Comparison of ENCODE assay signal across 8 cellular contexts in genomic region chr11:94973099-94973968, GRCh38. TPM values are rescaled to one million over a fixed set of nuclear protein-coding genes. Genes with fewer than 3 reads are reported as not detected.
DNase-seq lines count a peak whose midpoint lies in the region; ATAC-seq and TF ChIP-seq lines count a peak whose summit lies in the region.

Gene CWC15, minus strand, starts transcription at chr11:94973556. Its CDS starts 1,371 bp downstream, at chr11:94972185.
Gene KDM4D, plus strand, starts transcription at chr11:94973709. Its CDS starts 23,664 bp downstream, at chr11:94997373.

- intact Hi-C loops in CD4-positive, alpha-beta T cell (cut with DNase I, micrococcal nuclease): loop anchor here (2.0 to 10.0 kb wide), 9 partner anchors 49 to 1231 kb away; partner anchors contain the start of genes ANKRD49 (in 1 of the 2), C11orf54 (in 1 of the 2), FUT4 (in 1 of the 2) and MED17 (in 1 of the 2)
- intact Hi-C loops in activated CD4-positive, alpha-beta memory T cell treated with anti-CD3 and anti-CD28 coated beads for 36 hours (cut with micrococcal nuclease): loop anchor here (1.0 to 5.0 kb wide), 8 partner anchors 49 to 817 kb away; partner anchors contain the start of genes CEP57 and SESN3
- intact Hi-C loops in right lobe of liver (cut with DNase I): no loop called here

- H3K9me3 Mint-ChIP-seq in CD4-positive, alpha-beta T cell: peaks cover 2% of the 10 kb centered on the region
- H3K9me3 Mint-ChIP-seq in activated CD4-positive, alpha-beta memory T cell treated with anti-CD3 and anti-CD28 coated beads for 36 hours: no peaks in the 10 kb centered on the region

- H3K4me1 Mint-ChIP-seq in CD4-positive, alpha-beta T cell (ENCODE audit: low read depth): peaks cover 42% of the 10 kb centered on the region
- peaks cover 34% of the 10 kb centered on the region for H3K4me1 Mint-ChIP-seq in activated CD4-positive, alpha-beta memory T cell treated with anti-CD3 and anti-CD28 coated beads for 36 hours (ENCODE audit: low read depth)

- CTCF ChIA-PET in CD4-positive, alpha-beta T cell (lab: Charles Lee): interaction anchor here (0.8 to 1.2 kb wide), 3 partner anchors 9 to 817 kb away, joined by 3 to 4 read pairs (median 3); partner anchors contain the start of genes CEP57 and SRSF8
- CTCF ChIA-PET in activated CD4-positive, alpha-beta memory T cell treated with anti-CD3 and anti-CD28 coated beads for 36 hours (lab: Charles Lee): interaction anchor here (0.6 to 2.2 kb wide), 6 partner anchors 12 to 178 kb away, joined by 3 to 11 read pairs (median 4); no protein-coding TSS in a partner anchor

- under 1% methylated on average over 54 of the region's 66 CpGs for WGBS in right lobe of liver (ENCODE audit: insufficient coverage, low coverage, low lambda C conversion rate, missing lambda C conversion rate)

- H3K4me3 Mint-ChIP-seq in CD4-positive, alpha-beta T cell: peak within 1 kb of the TSS; percentile 99
- peak within 1 kb of the TSS; percentile 99 for H3K4me3 Mint-ChIP-seq in activated CD4-positive, alpha-beta memory T cell treated with anti-CD3 and anti-CD28 coated beads for 36 hours

- H3K4me1 ChIP-seq in duodenal mucosa (ENCODE audit: control insufficient read depth in 1 of 2, insufficient read depth in 2 of 2, low read length in 2 of 2): peaks cover 7 to 10% of the 10 kb centered on the region in 2 donors
- H3K4me1 ChIP-seq in right lobe of liver: peaks cover 0 to 10% (median 6%) of the 10 kb centered on the region in 4 donors

- H3K36me3 Mint-ChIP-seq in CD4-positive, alpha-beta T cell (ENCODE audit: low read depth): peaks cover 54% of the 10 kb centered on the region
- H3K36me3 Mint-ChIP-seq in activated CD4-positive, alpha-beta memory T cell treated with anti-CD3 and anti-CD28 coated beads for 36 hours: peaks cover 31% of the 10 kb centered on the region

- H3K27ac Mint-ChIP-seq in CD4-positive, alpha-beta T cell: peak within 1 kb of the TSS; percentile 92
- peak within 1 kb of the TSS; percentile 86 for H3K27ac Mint-ChIP-seq in activated CD4-positive, alpha-beta memory T cell treated with anti-CD3 and anti-CD28 coated beads for 36 hours

- H3K9ac ChIP-seq in duodenal mucosa (ENCODE audit: low read depth in 1 of 2, low read length in 2 of 2): peak within 1 kb of the TSS; percentile 95 to 97

- H3K4me3 ChIP-seq in duodenal mucosa (ENCODE audit: low read depth in 1 of 2, low read length in 2 of 2) (peak within 1 kb of the TSS; percentile 94 to 97), right lobe of liver (peak within 1 kb of the TSS; percentile 71 to 90 (median 76))

- POLR2A ChIA-PET in CD4-positive, alpha-beta T cell (lab: Charles Lee): interaction anchor here (0.5 to 5.2 kb wide), 22 partner anchors 9 to 1417 kb away, joined by 3 to 82 read pairs (median 4); partner anchors contain the start of genes C11orf54, CCDC82, CEP57 and ENDOD1
- POLR2A ChIA-PET in activated CD4-positive, alpha-beta memory T cell treated with anti-CD3 and anti-CD28 coated beads for 36 hours (lab: Charles Lee): interaction anchor here (0.6 to 2.2 kb wide), 5 partner anchors 15 to 178 kb away, joined by 3 to 17 read pairs (median 3); partner anchors contain the start of gene SRSF8

- H3K9me3 ChIP-seq in CD4-positive, alpha-beta T cell (ENCODE audit: control insufficient read depth, low read length): no peaks in the 10 kb centered on the region
- no peaks in the 10 kb centered on the region for H3K9me3 ChIP-seq in duodenal mucosa (ENCODE audit: control insufficient read depth in 1 of 2, low read length in 2 of 2)
- H3K9me3 ChIP-seq in right lobe of liver: no peaks in the 10 kb centered on the region

- H3K36me3 ChIP-seq in duodenal mucosa (ENCODE audit: control insufficient read depth in 1 of 2, insufficient read depth in 2 of 2, low read length in 2 of 2): peaks cover 20 to 32% of the 10 kb centered on the region in 2 donors
- H3K36me3 ChIP-seq in right lobe of liver: peaks cover 5 to 37% (median 22%) of the 10 kb centered on the region in 4 donors

- H3K27ac ChIP-seq in CD4-positive, alpha-beta T cell (ENCODE audit: low read depth, low read length): peak within 1 kb of the TSS; percentile 68
- H3K27ac ChIP-seq in duodenal mucosa (ENCODE audit: low read depth, low read length): peak within 1 kb of the TSS; percentile 50
- H3K27ac ChIP-seq in right lobe of liver: peak within 1 kb of the TSS; percentile 30 to 69 (median 60)

- TF ChIP-seq CTCF in CD4-positive, alpha-beta T cell (IDR thresholded peaks at IDR 0.05): no peak
- no peak for TF ChIP-seq CTCF in right lobe of liver (IDR thresholded peaks at IDR 0.05)

- peak; percentile 99 for ATAC-seq in CD4-positive, alpha-beta T cell (ENCODE audit: poor library complexity)
- ATAC-seq in GM19452 (IDR thresholded peaks at IDR 0.05; ENCODE audit: unreplicated experiment): peak; percentile 100
- peak; percentile 98 for ATAC-seq in HG03575 (IDR thresholded peaks at IDR 0.05; ENCODE audit: extremely low read depth, insufficient number of reproducible peaks, low FRiP score, unreplicated experiment)
- ATAC-seq in right lobe of liver: peak; percentile 100

- H3K27me3 Mint-ChIP-seq in CD4-positive, alpha-beta T cell: no peaks in the 10 kb centered on the region
- H3K27me3 Mint-ChIP-seq in activated CD4-positive, alpha-beta memory T cell treated with anti-CD3 and anti-CD28 coated beads for 36 hours: no peaks in the 10 kb centered on the region

- peak; percentile 20 for TF ChIP-seq POLR2A in right lobe of liver (IDR thresholded peaks at IDR 0.05)

- no peaks in the 10 kb centered on the region for H3K27me3 ChIP-seq in CD4-positive, alpha-beta T cell (ENCODE audit: control insufficient read depth, insufficient read depth, low read length)
- H3K27me3 ChIP-seq in duodenal mucosa (ENCODE audit: control insufficient read depth in 1 of 2, insufficient read depth in 2 of 2, low read length in 2 of 2): no peaks in the 10 kb centered on the region
- no peaks in the 10 kb centered on the region for H3K27me3 ChIP-seq in right lobe of liver

- DNase-seq in CD4-positive, alpha-beta T cell: peak; percentile 89 to 94 (median 91)
- DNase-seq in NCI-H82 (lab: John Stamatoyannopoulos, UW): peak; percentile 95
- peak; percentile 97 for DNase-seq in activated CD4-positive, alpha-beta memory T cell treated with anti-CD3 and anti-CD28 coated beads for 36 hours
- DNase-seq in right lobe of liver: peak; percentile 94 to 96 (median 95)
- peak; percentile 96 for DNase-seq in stimulated activated CD4-positive, alpha-beta T cell treated with anti-CD3 and anti-CD28 coated beads, Interleukin-4, amount 100 ng/mL, for 24 hours

RNA-seq across cellular contexts. Expression of gene CWC15, which starts in this region (rescaled TPM):
- 100 to 1,000 TPM; 121 to 124 TPM for total RNA-seq in CD4-positive, alpha-beta T cell
- total RNA-seq in activated CD4-positive, alpha-beta memory T cell treated with anti-CD3 and anti-CD28 coated beads for 36 hours: 10 to 100 TPM; 65.9 to 67.1 TPM
- total RNA-seq in right lobe of liver: 10 to 100 TPM; 23.5 to 31.0 (median 26.7) TPM

RNA-seq across cellular contexts. Expression of gene KDM4D, which starts in this region (rescaled TPM):
- total RNA-seq in CD4-positive, alpha-beta T cell: under 1 TPM; 0.16 to 0.22 TPM
- total RNA-seq in activated CD4-positive, alpha-beta memory T cell treated with anti-CD3 and anti-CD28 coated beads for 36 hours: 1 to 10 TPM; 1.4 to 1.6 TPM
- under 1 TPM; 0.07 to 0.80 (median 0.18) TPM for total RNA-seq in right lobe of liver

Comparison
In these comparisons a context has a peak if more than half of its experiments do, and no peak if none do; other contexts are left out.
1. Peak in every context shown above with its lines: DNase-seq, ATAC-seq, H3K4me3 ChIP-seq and H3K27ac ChIP-seq.
2. intact Hi-C loops: an anchor here in CD4-positive, alpha-beta T cell (2.0 to 10.0 kb wide) and activated CD4-positive, alpha-beta memory T cell treated with anti-CD3 and anti-CD28 coated beads for 36 hours (1.0 to 5.0 kb wide); none called in right lobe of liver.